ENCODE assay signal across 9 cellular contexts in genomic region chr7:105278973-105279687, GRCh38.
A peak's percentile ranks its signal among the peaks of the same experiment; 100 is the strongest.
DNase-seq lines count a peak whose midpoint lies in the region; ATAC-seq, FAIRE-seq and TF ChIP-seq lines count a peak whose summit lies in the region.
"Had no signal": no experiment of that assay in that cellular context is flagged by ENCODE, and none has a peak within 500 bp of the region (broad histone marks: within the 10 kb centered on the region; RNA-seq: fewer than 3 reads in every experiment).

No MANE protein-coding gene starts in this region.

- no peak overlapping the region for H2AFZ ChIP-seq in K562 (ENCODE audit: low read depth, low read length)

- H3K27me3 ChIP-seq in K562 (ENCODE audit: control insufficient read depth in 2 of 2, insufficient read depth in 2 of 2, low read length in 2 of 2): no peaks in the 10 kb centered on the region
- no peaks in the 10 kb centered on the region for H3K27me3 ChIP-seq in gastrocnemius medialis

- POLR2A ChIA-PET in A549 (lab: Yijun Ruan, JAX) (no interaction called here), K562 (lab: Yijun Ruan, JAX) (interaction anchor here (0.9 to 2.3 kb wide), 3 partner anchors 10 to 67 kb away, joined by 3 to 7 read pairs (median 5); no protein-coding TSS in a partner anchor)

- H3K36me3 ChIP-seq in K562 (ENCODE audit: control insufficient read depth, insufficient read depth, low read length): no peaks in the 10 kb centered on the region
- H3K36me3 ChIP-seq in gastrocnemius medialis: no peaks in the 10 kb centered on the region

- TF ChIP-seq RAD21 in A549 (conservative IDR thresholded peaks at IDR 0.05 in 1 of 2, IDR thresholded peaks at IDR 0.05 in 1 of 2) (no peak), K562 (CRISPR knock-in tag; conservative IDR thresholded peaks at IDR 0.05 in 1 of 2, IDR thresholded peaks at IDR 0.05 in 1 of 2) (no peak)

- H3K9me3 ChIP-seq in A549 (no peaks in the 10 kb centered on the region), K562 (replicated peaks; ENCODE audit: control insufficient read depth, insufficient read depth, low read depth, low read length) (no peaks in the 10 kb centered on the region), gastrocnemius medialis (no peaks in the 10 kb centered on the region)

- TF ChIP-seq CTCF in A549 (IDR thresholded peaks at IDR 0.05) (no peak), K562 (IDR thresholded peaks at IDR 0.05 in 2 of 3, conservative IDR thresholded peaks at IDR 0.05 in 1 of 3; ENCODE audit: insufficient read depth in 2 of 3, low read depth in 1 of 3, low read length in 3 of 3) (no peak), gastrocnemius medialis (IDR thresholded peaks at IDR 0.05 in 4 of 5, conservative IDR thresholded peaks at IDR 0.05 in 1 of 5) (no peak), GM13976 (IDR thresholded peaks at IDR 0.05; ENCODE audit: borderline replicate concordance, control extremely low read depth, extremely low read depth, insufficient read depth, missing control alignments) (no peak)

- DNase-seq in A549 (ENCODE audit: low read depth in 1 of 2, low spot score in 1 of 2): no peak
- no peak for DNase-seq in K562 (ENCODE audit: extremely low read depth in 1 of 4, low spot score in 3 of 4)
- no peak for DNase-seq in gastrocnemius medialis
- DNase-seq in DMS53 (lab: John Stamatoyannopoulos, UW): no peak
- DNase-seq in GM13976 (ENCODE audit: low spot score): no peak
- DNase-seq: activated effector memory CD4-positive, alpha-beta T cell treated with Interleukin-2 at 50 U/mL for 16 hours had no signal

- in situ Hi-C loops in K562 (cut with MboI) (no loop called here), gastrocnemius medialis (cut with MboI; ENCODE audit: low sequenced_read_pairs in 4 of 4) (no loop called here), GM13976 (cut with MboI; ENCODE audit: low sequenced_read_pairs, unreplicated experiment) (no loop called here)

- no peak for TF ChIP-seq POLR2A in A549 (IDR thresholded peaks at IDR 0.05; ENCODE audit: low read length)
- no peak for TF ChIP-seq POLR2A in K562 (conservative IDR thresholded peaks at IDR 0.05)
- no peak for TF ChIP-seq POLR2A in gastrocnemius medialis (IDR thresholded peaks at IDR 0.05)

- no TSS peak for BruUV-seq in K562 (replicated peaks; lab: Mats Ljungman, UMichigan)

- no peak overlapping the region for H3K9ac ChIP-seq in K562 (ENCODE audit: insufficient read depth in 1 of 2, low read depth in 2 of 2, low read length in 2 of 2)

- peaks cover 8% of the 10 kb centered on the region for H4K20me1 ChIP-seq in K562 (replicated peaks; ENCODE audit: control insufficient read depth, insufficient read depth, low read length)

- H3K27ac ChIP-seq in A549 (peak overlapping the region in 1 of 2 experiments; percentile 38; a peak in 2 of 6 replicates), K562 (ENCODE audit: extremely low read depth, low read depth, low read length) (no peak overlapping the region), gastrocnemius medialis (no peak overlapping the region)

- ATAC-seq in A549 (peak in 1 of 2 experiments; percentile 21; a peak in 1 of 6 replicates), GM19463 (IDR thresholded peaks at IDR 0.05; ENCODE audit: unreplicated experiment) (peak; percentile 63), HG03066 (IDR thresholded peaks at IDR 0.05; ENCODE audit: low read depth, unreplicated experiment) (peak; percentile 45), K562 (no peak), gastrocnemius medialis (no peak), GM21526 (IDR thresholded peaks at IDR 0.05; ENCODE audit: low FRiP score, unreplicated experiment) (no peak)

- intact Hi-C loops in K562 (cut with micrococcal nuclease): no loop called here
- intact Hi-C loops in gastrocnemius medialis (cut with DNase I; ENCODE audit: low total_unique reads): no loop called here

- peaks cover 27% of the 10 kb centered on the region for H3K79me2 ChIP-seq in K562 (ENCODE audit: control insufficient read depth, insufficient read depth, low read length)

- H3K4me3 ChIP-seq in A549 (no peak overlapping the region), K562 (no peak overlapping the region), gastrocnemius medialis (no peak overlapping the region)

- H3K4me2 ChIP-seq in A549: peak overlapping the region; percentile 23
- no peak overlapping the region for H3K4me2 ChIP-seq in K562 (ENCODE audit: insufficient read depth, low read length)

- 81% methylated on average over 5 of the region's 8 CpGs for WGBS in A549 (ENCODE audit: missing lambda C conversion rate)
- 71% methylated on average over 7 of the region's 8 CpGs for WGBS in K562 (ENCODE audit: insufficient coverage, low coverage, missing lambda C conversion rate)

- no peaks in the 10 kb centered on the region for H3K9me1 ChIP-seq in K562 (ENCODE audit: control insufficient read depth, insufficient read depth, low read length)

- CTCF ChIA-PET in A549 (lab: Yijun Ruan, JAX): interaction anchor here (1.5 kb wide), 1 partner anchor 138 kb away, joined by 4 read pairs; no protein-coding TSS in a partner anchor
- CTCF ChIA-PET in K562 (lab: Yijun Ruan, JAX; ENCODE audit: low intra/inter-chr PET ratio): no interaction called here

- H3K4me1 ChIP-seq in A549 (peaks cover 34% of the 10 kb centered on the region), K562 (replicated peaks in 1 of 2; ENCODE audit: control insufficient read depth in 2 of 2, insufficient read depth in 2 of 2, low read length in 2 of 2) (peaks cover 4 to 9% of the 10 kb centered on the region in 2 experiments; a peak in 4 of 5 replicates), gastrocnemius medialis (peaks cover 0 to 6% of the 10 kb centered on the region in 2 donors)

- FAIRE-seq in A549 (lab: Jason Lieb, UNC) (no peak), K562 (lab: Jason Lieb, UNC) (no peak)

- no peak for TF ChIP-seq EP300 in A549 (IDR thresholded peaks at IDR 0.05)
- no peak for TF ChIP-seq EP300 in K562 (IDR thresholded peaks at IDR 0.05; ENCODE audit: low read length)

TF ChIP-seq in A549, 52 proteins besides CTCF, POLR2A, EP300 and RAD21 (continues in another document):
- TF ChIP-seq SREBF2 (IDR thresholded peaks at IDR 0.05) (no peak), EHMT2 (IDR thresholded peaks at IDR 0.05; ENCODE audit: low read depth) (no peak), PHF8 (IDR thresholded peaks at IDR 0.05; ENCODE audit: borderline replicate concordance, low read depth) (no peak), HOXA7 (CRISPR knock-in tag; IDR thresholded peaks at IDR 0.05) (no peak), ZNF302 (CRISPR knock-in tag; IDR thresholded peaks at IDR 0.05) (no peak), NPAS2 (CRISPR knock-in tag; IDR thresholded peaks at IDR 0.05; ENCODE audit: borderline replicate concordance) (no peak), EHF (CRISPR knock-in tag; IDR thresholded peaks at IDR 0.05) (no peak), MAX (IDR thresholded peaks at IDR 0.05) (no peak), RNF2 (IDR thresholded peaks at IDR 0.05; ENCODE audit: borderline replicate concordance, low read depth) (no peak)

TF ChIP-seq in K562, 482 proteins besides CTCF, POLR2A, EP300 and RAD21:
- TF ChIP-seq HCFC1 (IDR thresholded peaks at IDR 0.05; ENCODE audit: low read depth, low read length): no peak
- no peak for TF ChIP-seq NCOA4 (IDR thresholded peaks at IDR 0.05; ENCODE audit: partially characterized antibody)
- TF ChIP-seq VEZF1 (CRISPR knock-in tag; IDR thresholded peaks at IDR 0.05): peak; percentile 19; the same call in 1 of the 2 replicates
- TF ChIP-seq TARDBP (IDR thresholded peaks at IDR 0.05): no peak

Comparison
In these comparisons a context has a peak if more than half of its experiments do, and no peak if none do; other contexts are left out.
1. ATAC-seq: peak in GM19463 (single experiment) and HG03066 (single experiment); none in K562 (single experiment), gastrocnemius medialis (0 of 2) and GM21526 (single experiment).